Comparison of ENCODE assay signal across 25 cellular contexts in genomic region chr10:131638481-131639278, GRCh38.
"Had no signal": no experiment of that assay in that cellular context is flagged by ENCODE, and none has a peak within 500 bp of the region (broad histone marks: within the 10 kb centered on the region; RNA-seq: fewer than 3 reads in every experiment).

No MANE protein-coding gene starts in this region.

- DNase-seq: activated CD4-positive, alpha-beta T cell treated with anti-CD3 and anti-CD28 coated beads for 48 hours; activated CD4-positive, alpha-beta T cell treated with anti-CD3 and anti-CD28 coated beads, Interleukin-2, amount 50 U/mL, for 4 hours; activated CD4-positive, CD25-positive, alpha-beta regulatory T cell treated with anti-CD3 and anti-CD28 coated beads, Interleukin-2, amount 50 U/mL, for 72 hours; activated effector memory CD4-positive, alpha-beta T cell treated with Interleukin-2 at 50 U/mL for 16 hours; activated naive CD4-positive, alpha-beta T cell; activated naive CD8-positive, alpha-beta T cell treated with anti-CD3 and anti-CD28 coated beads, Interleukin-2, amount 50 U/mL, for 24 hours; activated T-cell treated with anti-CD3 and anti-CD28 coated beads, Interleukin-2, amount 50 U/mL, for 24 hours; amniotic stem cell; NCI-H1048; NCI-H146; NCI-H187 treated with DMSO at 0.1 percent for 48 hours; NCI-H2081 treated with DMSO at 0.1 percent for 48 hours; NCI-H446; NCI-H524; Peyer's patch; SIG-M5; T-helper 17 cell; T-helper 9 cell had no signal

- H3K27ac ChIP-seq: Peyer's patch had no signal

- H3K4me1 ChIP-seq: Peyer's patch had no signal

- H3K27ac Mint-ChIP-seq: activated naive CD4-positive, alpha-beta T cell treated with anti-CD3 and anti-CD28 coated beads, Interleukin-2, amount 50 U/mL, for 24 hours; activated naive CD8-positive, alpha-beta T cell treated with anti-CD3 and anti-CD28 coated beads, Interleukin-2, amount 50 U/mL, for 24 hours; activated T-cell treated with anti-CD3 and anti-CD28 coated beads, Interleukin-2, amount 50 U/mL, for 24 hours; activated T-helper 1 cell treated with anti-CD3 and anti-CD28 coated beads, Interleukin-12 subunit alpha, Interleukin-12 subunit beta, Interleukin-2, Interleukin-4 antibody, amounts not matched to agents 30 ng/mL and 10 ng/mL and 1 ng/mL, durations not matched to agents 14 hours and 24 hours and 36 hours; brain; T-helper 17 cell; WTC11 had no signal

- H3K36me3 ChIP-seq: Peyer's patch had no signal

- H3K9me3 Mint-ChIP-seq: activated naive CD4-positive, alpha-beta T cell treated with anti-CD3 and anti-CD28 coated beads, Interleukin-2, amount 50 U/mL, for 24 hours had no signal

- H3K4me3 Mint-ChIP-seq: activated naive CD4-positive, alpha-beta T cell treated with anti-CD3 and anti-CD28 coated beads, Interleukin-2, amount 50 U/mL, for 24 hours; activated naive CD8-positive, alpha-beta T cell treated with anti-CD3 and anti-CD28 coated beads, Interleukin-2, amount 50 U/mL, for 24 hours; activated T-cell treated with anti-CD3 and anti-CD28 coated beads, Interleukin-2, amount 50 U/mL, for 24 hours; activated T-helper 1 cell treated with anti-CD3 and anti-CD28 coated beads, Interleukin-12 subunit alpha, Interleukin-12 subunit beta, Interleukin-2, Interleukin-4 antibody, amounts not matched to agents 30 ng/mL and 10 ng/mL and 1 ng/mL, durations not matched to agents 14 hours and 24 hours and 36 hours; brain; central memory CD8-positive, alpha-beta T cell; T-helper 17 cell; WTC11 had no signal

- H3K4me3 ChIP-seq: K562, Peyer's patch had no signal

- H3K4me1 Mint-ChIP-seq: activated naive CD4-positive, alpha-beta T cell treated with anti-CD3 and anti-CD28 coated beads, Interleukin-2, amount 50 U/mL, for 24 hours; central memory CD8-positive, alpha-beta T cell; T-helper 17 cell had no signal

- H3K27me3 Mint-ChIP-seq: central memory CD8-positive, alpha-beta T cell had no signal

- H3K36me3 Mint-ChIP-seq: activated naive CD4-positive, alpha-beta T cell treated with anti-CD3 and anti-CD28 coated beads, Interleukin-2, amount 50 U/mL, for 24 hours; brain had no signal

- FAIRE-seq: astrocyte, K562 had no signal
